In the genomic region with DNA sequence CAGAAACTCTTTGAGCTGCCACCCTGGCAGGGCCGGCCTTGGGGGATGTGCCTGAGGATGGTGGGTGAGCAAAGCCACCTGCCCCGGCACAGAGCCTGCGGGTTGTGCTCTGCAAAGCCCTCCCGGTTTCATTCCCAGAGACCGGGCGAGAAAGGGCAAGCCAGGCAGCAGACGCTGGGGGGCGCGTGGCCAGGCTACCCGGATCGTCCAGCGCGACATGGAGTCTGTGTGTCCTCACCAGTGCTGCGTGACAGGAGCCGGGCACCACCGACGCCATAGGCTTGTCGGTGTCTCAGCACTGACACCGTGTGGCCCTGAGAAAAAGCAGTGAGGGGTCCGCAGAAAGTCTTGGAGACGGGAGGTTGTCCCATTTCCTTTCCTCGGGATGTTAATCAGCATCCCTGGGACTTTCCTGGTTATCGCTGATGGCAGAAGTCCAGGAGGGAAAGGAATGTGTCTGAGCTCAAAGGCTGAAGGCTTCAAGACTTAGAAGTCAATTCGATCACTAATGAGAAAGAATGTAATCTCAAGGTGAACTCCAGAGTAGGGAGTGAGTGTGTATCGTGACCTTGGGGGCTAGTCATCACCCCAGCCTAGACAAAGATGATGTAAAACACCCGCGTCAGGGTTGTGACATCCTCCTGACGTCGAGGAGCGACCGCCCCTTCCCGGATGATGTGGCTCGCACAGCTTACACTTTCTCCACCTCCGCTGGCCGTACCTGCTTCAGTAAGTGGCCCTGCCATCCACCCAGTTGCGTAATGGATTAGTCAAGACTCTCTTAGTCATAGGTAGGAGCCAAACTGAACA, we compare ENCODE assay signal across 1 cellular context.
A peak's percentile ranks its signal among the peaks of the same experiment; 100 is the strongest.
TF ChIP-seq lines count a peak whose summit lies in the region.

No MANE protein-coding gene starts in this region.

TF ChIP-seq in HepG2, 621 proteins besides CTCF, POLR2A, EP300 and RAD21 (continued from another document and continues in another):
- TF ChIP-seq GRHL1 (CRISPR knock-in tag; conservative IDR thresholded peaks at IDR 0.05) (no peak), ZNF782 (CRISPR knock-in tag; IDR thresholded peaks at IDR 0.05; ENCODE audit: borderline replicate concordance) (no peak; the same call in 1 of the 2 replicates), ZNF567 (CRISPR knock-in tag; IDR thresholded peaks at IDR 0.05; ENCODE audit: borderline replicate concordance) (0 out of 2 replicates have a peak, but pooled peaks have one; percentile 58), ZFX (CRISPR knock-in tag; IDR thresholded peaks at IDR 0.05; ENCODE audit: low read depth) (0 out of 2 replicates have a peak, but pooled peaks have one; percentile 26), CREM (IDR thresholded peaks at IDR 0.05) (peak; percentile 44; the same call in 1 of the 2 replicates), CREM (CRISPR knock-in tag; IDR thresholded peaks at IDR 0.05) (no peak), ZNF224 (CRISPR knock-in tag; IDR thresholded peaks at IDR 0.05) (no peak), KLF16 (CRISPR knock-in tag; IDR thresholded peaks at IDR 0.05) (no peak), ZSCAN22 (CRISPR knock-in tag; IDR thresholded peaks at IDR 0.05) (no peak), ESRRA (CRISPR knock-in tag; IDR thresholded peaks at IDR 0.05; ENCODE audit: low read depth) (no peak), CAMTA2 (CRISPR knock-in tag; IDR thresholded peaks at IDR 0.05; ENCODE audit: borderline replicate concordance) (no peak; the same call in 1 of the 2 replicates), MED13 (CRISPR knock-in tag; IDR thresholded peaks at IDR 0.05) (no peak), TBP (CRISPR knock-in tag; IDR thresholded peaks at IDR 0.05) (no peak), ZNF367 (CRISPR knock-in tag; IDR thresholded peaks at IDR 0.05; ENCODE audit: borderline replicate concordance) (no peak), MLLT10 (CRISPR knock-in tag; IDR thresholded peaks at IDR 0.05) (no peak), ZNF878 (CRISPR knock-in tag; IDR thresholded peaks at IDR 0.05) (0 out of 2 replicates have a peak, but pooled peaks have one; percentile 24), CREB3 (CRISPR knock-in tag; IDR thresholded peaks at IDR 0.05) (no peak), TERF1 (CRISPR knock-in tag; IDR thresholded peaks at IDR 0.05) (no peak), BRCA1 (CRISPR knock-in tag; IDR thresholded peaks at IDR 0.05) (no peak), SNAPC4 (CRISPR knock-in tag; IDR thresholded peaks at IDR 0.05) (no peak), TEAD2 (CRISPR knock-in tag; IDR thresholded peaks at IDR 0.05) (no peak), MNT (IDR thresholded peaks at IDR 0.05) (no peak), ZNF75D (CRISPR knock-in tag; IDR thresholded peaks at IDR 0.05; ENCODE audit: borderline replicate concordance) (no peak), ZNF484 (CRISPR knock-in tag; IDR thresholded peaks at IDR 0.05; ENCODE audit: borderline replicate concordance, low read depth) (no peak), ZNF10 (CRISPR knock-in tag; IDR thresholded peaks at IDR 0.05; ENCODE audit: borderline replicate concordance, low read depth) (no peak), SRF (IDR thresholded peaks at IDR 0.05; ENCODE audit: low read depth, low read length) (no peak), TGIF2 (CRISPR knock-in tag; IDR thresholded peaks at IDR 0.05) (0 out of 2 replicates have a peak, but pooled peaks have one; percentile 21)
- TF ChIP-seq, protein P1, sequence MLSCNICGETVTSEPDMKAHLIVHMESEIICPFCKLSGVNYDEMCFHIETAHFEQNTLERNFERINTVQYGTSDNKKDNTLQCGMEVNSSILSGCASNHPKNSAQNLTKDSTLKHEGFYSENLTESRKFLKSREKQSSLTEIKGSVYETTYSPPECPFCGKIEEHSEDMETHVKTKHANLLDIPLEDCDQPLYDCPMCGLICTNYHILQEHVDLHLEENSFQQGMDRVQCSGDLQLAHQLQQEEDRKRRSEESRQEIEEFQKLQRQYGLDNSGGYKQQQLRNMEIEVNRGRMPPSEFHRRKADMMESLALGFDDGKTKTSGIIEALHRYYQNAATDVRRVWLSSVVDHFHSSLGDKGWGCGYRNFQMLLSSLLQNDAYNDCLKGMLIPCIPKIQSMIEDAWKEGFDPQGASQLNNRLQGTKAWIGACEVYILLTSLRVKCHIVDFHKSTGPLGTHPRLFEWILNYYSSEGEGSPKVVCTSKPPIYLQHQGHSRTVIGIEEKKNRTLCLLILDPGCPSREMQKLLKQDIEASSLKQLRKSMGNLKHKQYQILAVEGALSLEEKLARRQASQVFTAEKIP (CRISPR knock-in tag; IDR thresholded peaks at IDR 0.05; ENCODE audit: borderline replicate concordance), result no peak
- TF ChIP-seq, protein P2, sequence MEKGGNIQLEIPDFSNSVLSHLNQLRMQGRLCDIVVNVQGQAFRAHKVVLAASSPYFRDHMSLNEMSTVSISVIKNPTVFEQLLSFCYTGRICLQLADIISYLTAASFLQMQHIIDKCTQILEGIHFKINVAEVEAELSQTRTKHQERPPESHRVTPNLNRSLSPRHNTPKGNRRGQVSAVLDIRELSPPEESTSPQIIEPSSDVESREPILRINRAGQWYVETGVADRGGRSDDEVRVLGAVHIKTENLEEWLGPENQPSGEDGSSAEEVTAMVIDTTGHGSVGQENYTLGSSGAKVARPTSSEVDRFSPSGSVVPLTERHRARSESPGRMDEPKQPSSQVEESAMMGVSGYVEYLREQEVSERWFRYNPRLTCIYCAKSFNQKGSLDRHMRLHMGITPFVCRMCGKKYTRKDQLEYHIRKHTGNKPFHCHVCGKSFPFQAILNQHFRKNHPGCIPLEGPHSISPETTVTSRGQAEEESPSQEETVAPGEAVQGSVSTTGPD (CRISPR knock-in tag; IDR thresholded peaks at IDR 0.05), result no peak
- TF ChIP-seq, protein P3, sequence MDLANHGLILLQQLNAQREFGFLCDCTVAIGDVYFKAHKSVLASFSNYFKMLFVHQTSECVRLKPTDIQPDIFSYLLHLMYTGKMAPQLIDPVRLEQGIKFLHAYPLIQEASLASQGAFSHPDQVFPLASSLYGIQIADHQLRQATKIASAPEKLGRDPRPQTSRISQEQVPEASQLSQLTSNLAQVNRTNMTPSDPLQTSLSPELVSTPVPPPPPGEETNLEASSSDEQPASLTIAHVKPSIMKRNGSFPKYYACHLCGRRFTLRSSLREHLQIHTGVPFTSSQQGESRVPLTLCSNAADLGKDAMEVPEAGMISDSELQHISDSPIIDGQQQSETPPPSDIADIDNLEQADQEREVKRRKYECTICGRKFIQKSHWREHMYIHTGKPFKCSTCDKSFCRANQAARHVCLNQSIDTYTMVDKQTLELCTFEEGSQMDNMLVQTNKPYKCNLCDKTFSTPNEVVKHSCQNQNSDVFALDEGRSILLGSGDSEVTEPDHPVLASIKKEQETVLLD (CRISPR knock-in tag; IDR thresholded peaks at IDR 0.05; ENCODE audit: low read depth), result no peak
- TF ChIP-seq, protein P4, sequence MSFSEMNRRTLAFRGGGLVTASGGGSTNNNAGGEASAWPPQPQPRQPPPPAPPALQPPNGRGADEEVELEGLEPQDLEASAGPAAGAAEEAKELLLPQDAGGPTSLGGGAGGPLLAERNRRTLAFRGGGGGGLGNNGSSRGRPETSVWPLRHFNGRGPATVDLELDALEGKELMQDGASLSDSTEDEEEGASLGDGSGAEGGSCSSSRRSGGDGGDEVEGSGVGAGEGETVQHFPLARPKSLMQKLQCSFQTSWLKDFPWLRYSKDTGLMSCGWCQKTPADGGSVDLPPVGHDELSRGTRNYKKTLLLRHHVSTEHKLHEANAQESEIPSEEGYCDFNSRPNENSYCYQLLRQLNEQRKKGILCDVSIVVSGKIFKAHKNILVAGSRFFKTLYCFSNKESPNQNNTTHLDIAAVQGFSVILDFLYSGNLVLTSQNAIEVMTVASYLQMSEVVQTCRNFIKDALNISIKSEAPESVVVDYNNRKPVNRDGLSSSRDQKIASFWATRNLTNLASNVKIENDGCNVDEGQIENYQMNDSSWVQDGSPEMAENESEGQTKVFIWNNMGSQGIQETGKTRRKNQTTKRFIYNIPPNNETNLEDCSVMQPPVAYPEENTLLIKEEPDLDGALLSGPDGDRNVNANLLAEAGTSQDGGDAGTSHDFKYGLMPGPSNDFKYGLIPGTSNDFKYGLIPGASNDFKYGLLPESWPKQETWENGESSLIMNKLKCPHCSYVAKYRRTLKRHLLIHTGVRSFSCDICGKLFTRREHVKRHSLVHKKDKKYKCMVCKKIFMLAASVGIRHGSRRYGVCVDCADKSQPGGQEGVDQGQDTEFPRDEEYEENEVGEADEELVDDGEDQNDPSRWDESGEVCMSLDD (CRISPR knock-in tag; IDR thresholded peaks at IDR 0.05; ENCODE audit: borderline replicate concordance), result no peak
- TF ChIP-seq, protein P5, sequence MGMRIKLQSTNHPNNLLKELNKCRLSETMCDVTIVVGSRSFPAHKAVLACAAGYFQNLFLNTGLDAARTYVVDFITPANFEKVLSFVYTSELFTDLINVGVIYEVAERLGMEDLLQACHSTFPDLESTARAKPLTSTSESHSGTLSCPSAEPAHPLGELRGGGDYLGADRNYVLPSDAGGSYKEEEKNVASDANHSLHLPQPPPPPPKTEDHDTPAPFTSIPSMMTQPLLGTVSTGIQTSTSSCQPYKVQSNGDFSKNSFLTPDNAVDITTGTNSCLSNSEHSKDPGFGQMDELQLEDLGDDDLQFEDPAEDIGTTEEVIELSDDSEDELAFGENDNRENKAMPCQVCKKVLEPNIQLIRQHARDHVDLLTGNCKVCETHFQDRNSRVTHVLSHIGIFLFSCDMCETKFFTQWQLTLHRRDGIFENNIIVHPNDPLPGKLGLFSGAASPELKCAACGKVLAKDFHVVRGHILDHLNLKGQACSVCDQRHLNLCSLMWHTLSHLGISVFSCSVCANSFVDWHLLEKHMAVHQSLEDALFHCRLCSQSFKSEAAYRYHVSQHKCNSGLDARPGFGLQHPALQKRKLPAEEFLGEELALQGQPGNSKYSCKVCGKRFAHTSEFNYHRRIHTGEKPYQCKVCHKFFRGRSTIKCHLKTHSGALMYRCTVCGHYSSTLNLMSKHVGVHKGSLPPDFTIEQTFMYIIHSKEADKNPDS (CRISPR knock-in tag; IDR thresholded peaks at IDR 0.05), result no peak
